In the genomic region with DNA sequence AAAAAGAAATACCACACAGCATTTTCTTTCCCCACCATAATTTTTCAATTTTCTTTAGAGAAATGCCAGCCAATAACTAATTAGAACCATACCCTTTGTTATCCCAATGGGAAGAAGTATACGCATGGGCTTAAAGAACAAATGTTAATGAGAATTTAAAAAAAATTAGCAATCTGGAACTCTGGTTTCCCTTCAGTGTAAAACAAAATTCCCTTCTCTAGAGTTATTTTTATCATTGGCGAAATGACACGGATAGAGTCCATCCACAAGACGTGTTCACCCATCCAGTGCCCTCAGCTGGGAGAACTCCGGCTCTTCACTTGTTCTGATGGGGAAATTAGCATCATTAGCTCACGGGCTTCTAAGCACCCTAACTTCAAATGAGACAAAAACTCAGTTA, we compare ENCODE assay signal across 1 cellular context.
TF ChIP-seq lines count a peak whose summit lies in the region.

No MANE protein-coding gene starts in this region.

TF ChIP-seq in IMR-90, 13 proteins besides CTCF, POLR2A, EP300 and RAD21:
- no peak for TF ChIP-seq CHD1 (IDR thresholded peaks at IDR 0.05; ENCODE audit: low read depth, low read length)
- TF ChIP-seq, protein P1, sequence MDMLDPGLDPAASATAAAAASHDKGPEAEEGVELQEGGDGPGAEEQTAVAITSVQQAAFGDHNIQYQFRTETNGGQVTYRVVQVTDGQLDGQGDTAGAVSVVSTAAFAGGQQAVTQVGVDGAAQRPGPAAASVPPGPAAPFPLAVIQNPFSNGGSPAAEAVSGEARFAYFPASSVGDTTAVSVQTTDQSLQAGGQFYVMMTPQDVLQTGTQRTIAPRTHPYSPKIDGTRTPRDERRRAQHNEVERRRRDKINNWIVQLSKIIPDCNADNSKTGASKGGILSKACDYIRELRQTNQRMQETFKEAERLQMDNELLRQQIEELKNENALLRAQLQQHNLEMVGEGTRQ (IDR thresholded peaks at IDR 0.05; ENCODE audit: low read depth, low read length) = no peak
- no peak for TF ChIP-seq NFE2L2 (IDR thresholded peaks at IDR 0.05; ENCODE audit: low read depth, low read length)
- no peak for TF ChIP-seq CEBPB (IDR thresholded peaks at IDR 0.05; ENCODE audit: low read depth, low read length)
TF ChIP-seq in IMR-90: peak in this region for 0.
